1 cellular context compared by ENCODE assay signal in the genomic region with DNA sequence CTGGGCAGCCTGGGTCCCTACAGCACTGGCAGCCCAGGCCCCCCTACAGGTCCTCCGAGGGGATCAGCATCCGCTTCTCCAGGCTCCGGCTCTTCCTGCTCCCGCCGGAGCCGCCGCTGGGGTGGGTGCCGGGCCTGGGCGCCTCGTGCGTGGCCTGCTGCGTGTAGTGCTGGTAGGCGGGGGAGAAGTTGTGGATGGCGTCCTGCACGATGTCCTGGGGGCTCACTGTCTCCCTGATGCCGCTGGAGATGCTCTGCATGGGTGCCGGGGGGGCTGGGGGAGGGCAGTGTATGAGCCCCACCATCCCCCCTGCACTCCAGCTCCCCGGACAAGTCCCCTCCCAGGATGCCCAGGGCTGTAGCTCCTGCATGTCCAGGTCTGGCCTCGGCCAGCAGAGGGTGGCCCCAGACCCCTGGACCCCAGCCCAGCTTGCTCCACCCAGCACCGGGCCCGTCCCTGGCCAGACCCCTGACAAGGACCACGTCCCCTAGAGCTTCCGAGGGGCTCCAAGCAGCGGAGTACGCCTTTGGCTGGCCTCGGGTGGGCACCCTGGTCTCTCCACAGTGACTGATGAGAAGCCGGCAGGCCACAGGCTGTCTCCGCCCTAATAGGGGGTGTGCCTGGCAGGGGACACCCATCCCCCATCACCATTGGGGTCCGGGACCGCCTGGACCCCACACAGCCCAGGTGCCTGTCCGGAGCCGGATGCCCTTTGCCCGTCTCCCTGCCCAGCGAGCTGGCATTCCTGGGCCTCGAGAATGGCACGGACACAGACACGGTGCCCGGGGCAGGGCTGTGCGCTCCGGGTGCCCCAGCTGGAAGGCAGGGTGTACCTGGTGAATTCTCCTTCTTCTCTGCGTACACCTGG.
TF ChIP-seq lines count a peak whose summit lies in the region.

No MANE protein-coding gene starts in this region.

TF ChIP-seq in H1, 55 proteins besides CTCF, POLR2A, EP300 and RAD21:
- TF ChIP-seq CHD2 (IDR thresholded peaks at IDR 0.05; ENCODE audit: low read length) (no peak), TBP (IDR thresholded peaks at IDR 0.05; ENCODE audit: low read depth, low read length) (no peak), CBX5 (IDR thresholded peaks at IDR 0.05; ENCODE audit: low read depth, low read length) (no peak)
